In the genomic region with DNA sequence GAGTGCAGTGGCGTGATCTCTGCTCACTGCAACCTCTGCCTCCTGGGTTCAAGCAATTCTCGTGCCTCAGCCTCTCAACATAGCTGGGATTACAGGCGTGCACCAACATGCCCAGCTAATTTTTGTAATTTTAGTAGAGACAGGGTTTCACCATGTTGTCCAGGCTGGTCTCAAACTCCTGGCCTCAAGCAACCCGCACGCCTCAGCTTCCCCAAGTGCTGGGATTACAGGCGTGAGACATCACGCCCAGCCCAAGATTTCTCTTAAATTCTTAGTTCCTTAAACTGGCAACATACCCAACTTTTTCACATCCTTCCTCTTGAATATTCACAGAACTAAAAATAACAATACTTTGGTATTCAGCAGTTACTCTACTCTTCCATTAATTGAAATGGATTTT, we compare ENCODE assay signal across 24 cellular contexts. TPM values are rescaled to one million over a fixed set of nuclear protein-coding genes. Genes with fewer than 3 reads are reported as not detected.
"Had no signal": no experiment of that assay in that cellular context is flagged by ENCODE, and none has a peak within 500 bp of the region (broad histone marks: within the 10 kb centered on the region; RNA-seq: fewer than 3 reads in every experiment).

No MANE protein-coding gene starts in this region.

RNA-seq across cellular contexts. Expression of a gene that starts 59.0 kb away (rescaled TPM):
- total RNA-seq: kidney; left colon; left lung; liver; lower lobe of right lung; mammary epithelial cell; mucosa of gallbladder; naive thymus-derived CD8-positive, alpha-beta T cell; neural crest cell; occipital lobe; ovary; progenitor cell of endocrine pancreas; pulmonary artery endothelial cell; renal cortical epithelial cell; right atrium auricular region; right lobe of liver; skeletal muscle tissue; smooth muscle cell; temporal lobe; tibial nerve; upper lobe of left lung; urinary bladder; vagina had no signal
- polyA plus RNA-seq: immature natural killer cell; liver; mammary epithelial cell; naive thymus-derived CD8-positive, alpha-beta T cell; ovary; smooth muscle cell; urinary bladder had no signal
